8 cellular contexts compared by ENCODE assay signal in genomic region chr2:64523667-64524603, GRCh38. TPM values are rescaled to one million over a fixed set of nuclear protein-coding genes. Genes with fewer than 3 reads are reported as not detected.
A peak's percentile ranks its signal among the peaks of the same experiment; 100 is the strongest.
DNase-seq lines count a peak whose midpoint lies in the region; TF ChIP-seq lines count a peak whose summit lies in the region.

Gene AFTPH (plus strand): TSS chr2:64524328. CDS start chr2:64551475, 27,147 bp downstream.

- peak within 1 kb of the TSS; percentile 100 for H3K4me3 Mint-ChIP-seq in HFFc6

- peaks cover 36% of the 10 kb centered on the region for H3K4me1 Mint-ChIP-seq in HFFc6 (ENCODE audit: low read depth)

- H3K4me3 ChIP-seq in SK-N-SH (ENCODE audit: low read depth in 2 of 2, low read length in 1 of 2), result peak within 1 kb of the TSS; percentile 88 to 94
- peak within 1 kb of the TSS; percentile 80 for H3K4me3 ChIP-seq in suprapubic skin

- H3K4me2 ChIP-seq in SK-N-SH, result peak within 1 kb of the TSS; percentile 99

- H3F3A ChIP-seq in SK-N-SH (replicated peaks; ENCODE audit: insufficient read depth), result peaks cover 3% of the 10 kb centered on the region

- H3K9ac ChIP-seq in SK-N-SH, result peak within 1 kb of the TSS; percentile 82

- peak within 1 kb of the TSS; percentile 96 for H3K27ac Mint-ChIP-seq in HFFc6

- DNase-seq in GM04503 (ENCODE audit: low read depth) (peak; percentile 90), HFFc6 (peak; percentile 99), NCI-H1048 (lab: John Stamatoyannopoulos, UW) (peak; percentile 95), SK-N-SH (peak; percentile 99), germinal center (ENCODE audit: low spot score) (peak; percentile 98), nucleus accumbens (lab: John Stamatoyannopoulos, UW) (peak; percentile 92 to 99 (median 98)), suprapubic skin (ENCODE audit: low spot score in 2 of 2) (peak; percentile 98 to 99)
- peak; percentile 100 for DNase-seq in activated naive CD4-positive, alpha-beta T cell treated with anti-CD3 and anti-CD28 coated beads, Interleukin-2, amount 50 U/mL, for 16 hours

- CTCF ChIA-PET in SK-N-SH (lab: Yijun Ruan, JAX), result interaction anchor here (0.6 to 3.7 kb wide), 37 partner anchors 9 to 474 kb away, joined by 3 to 33 read pairs (median 4); partner anchors contain the start of gene SERTAD2

- POLR2A ChIA-PET in SK-N-SH (lab: Yijun Ruan, JAX), result interaction anchor here (0.6 to 2.1 kb wide), 3 partner anchors 8 to 325 kb away, joined by 3 to 10 read pairs (median 3); partner anchors contain the start of gene SERTAD2

- H3K27me3 Mint-ChIP-seq in HFFc6 (ENCODE audit: insufficient read depth), result peaks cover 4% of the 10 kb centered on the region

- H3K9me3 ChIP-seq in SK-N-SH (no peaks in the 10 kb centered on the region), suprapubic skin (no peaks in the 10 kb centered on the region)

- H3K4me1 ChIP-seq in SK-N-SH (ENCODE audit: control insufficient read depth in 1 of 2, insufficient read depth in 2 of 2, low read depth in 1 of 2, low read length in 1 of 2), result peaks cover 0 to 6% of the 10 kb centered on the region in 2 experiments; a peak in 2 of 4 replicates
- peaks cover 35% of the 10 kb centered on the region for H3K4me1 ChIP-seq in suprapubic skin

- H3K36me3 Mint-ChIP-seq in HFFc6 (ENCODE audit: low read depth), result peaks cover 4% of the 10 kb centered on the region; the same call in 1 of the 2 replicates

- peaks cover 45% of the 10 kb centered on the region for H3K79me2 ChIP-seq in SK-N-SH (ENCODE audit: insufficient read depth)

- H3K9me2 ChIP-seq in SK-N-SH, result no peaks in the 10 kb centered on the region

- H3K27ac ChIP-seq in SK-N-SH (ENCODE audit: low read depth in 2 of 2, low read length in 1 of 2) (peak within 1 kb of the TSS; percentile 71 to 92), suprapubic skin (peak within 1 kb of the TSS; percentile 92)

- TF ChIP-seq EP300 in SK-N-SH (IDR thresholded peaks at IDR 0.05; ENCODE audit: borderline replicate concordance in 1 of 2, low read depth in 1 of 2, low read length in 1 of 2), result 0 out of 4 replicates have a peak, but pooled peaks of 1 of the 2 experiments have one; percentile 7
- TF ChIP-seq EP300 in suprapubic skin (IDR thresholded peaks at IDR 0.05), result no peak

- peak; percentile 56 to 88 for TF ChIP-seq POLR2A in suprapubic skin (IDR thresholded peaks at IDR 0.05)

- peaks cover 9% of the 10 kb centered on the region; the same call in 1 of the 2 replicates for H3K27me3 ChIP-seq in SK-N-SH (ENCODE audit: insufficient read depth)
- H3K27me3 ChIP-seq in suprapubic skin, result no peaks in the 10 kb centered on the region

- TF ChIP-seq CTCF in HFFc6 (IDR thresholded peaks at IDR 0.05) (no peak), SK-N-SH (IDR thresholded peaks at IDR 0.05) (no peak), suprapubic skin (IDR thresholded peaks at IDR 0.05) (no peak)

- TF ChIP-seq RAD21 in SK-N-SH (IDR thresholded peaks at IDR 0.05; ENCODE audit: low read length), result no peak

- H3K36me3 ChIP-seq in SK-N-SH (replicated peaks in 1 of 2; ENCODE audit: control insufficient read depth in 1 of 2, insufficient read depth in 2 of 2, low read length in 1 of 2) (peaks cover 0 to 3% of the 10 kb centered on the region in 2 experiments), suprapubic skin (no peaks in the 10 kb centered on the region)

- peak within 1 kb of the TSS; percentile 99 for H2AFZ ChIP-seq in SK-N-SH (ENCODE audit: low read depth)

- no peaks in the 10 kb centered on the region for H3K9me3 Mint-ChIP-seq in HFFc6

- peaks cover 11% of the 10 kb centered on the region; the same call in 1 of the 2 replicates for H4K20me1 ChIP-seq in SK-N-SH (ENCODE audit: insufficient read depth)

- 2% methylated on average over 51 of the region's 67 CpGs for WGBS in SK-N-SH (ENCODE audit: low lambda C conversion rate)
- WGBS in suprapubic skin, result under 1% methylated on average over 54 of the region's 67 CpGs

TF ChIP-seq in SK-N-SH, 30 proteins besides CTCF, POLR2A, EP300 and RAD21:
- TF ChIP-seq YY1 (IDR thresholded peaks at IDR 0.05; ENCODE audit: low read depth), result peak; percentile 97
- TF ChIP-seq, protein P1, sequence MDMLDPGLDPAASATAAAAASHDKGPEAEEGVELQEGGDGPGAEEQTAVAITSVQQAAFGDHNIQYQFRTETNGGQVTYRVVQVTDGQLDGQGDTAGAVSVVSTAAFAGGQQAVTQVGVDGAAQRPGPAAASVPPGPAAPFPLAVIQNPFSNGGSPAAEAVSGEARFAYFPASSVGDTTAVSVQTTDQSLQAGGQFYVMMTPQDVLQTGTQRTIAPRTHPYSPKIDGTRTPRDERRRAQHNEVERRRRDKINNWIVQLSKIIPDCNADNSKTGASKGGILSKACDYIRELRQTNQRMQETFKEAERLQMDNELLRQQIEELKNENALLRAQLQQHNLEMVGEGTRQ (IDR thresholded peaks at IDR 0.05; ENCODE audit: borderline replicate concordance, low read depth, low read length), result no peak
- no peak for TF ChIP-seq TEAD4 (IDR thresholded peaks at IDR 0.05; ENCODE audit: borderline replicate concordance, insufficient read depth)
- TF ChIP-seq CHD2 (IDR thresholded peaks at IDR 0.05; ENCODE audit: low read length, partially characterized antibody), result peak; percentile 84
- no peak for TF ChIP-seq RXRA (IDR thresholded peaks at IDR 0.05; ENCODE audit: borderline replicate concordance, low read depth)
- TF ChIP-seq ELF1 (IDR thresholded peaks at IDR 0.05), result peak; percentile 72
- peak; percentile 2; the same call in 1 of the 2 replicates for TF ChIP-seq SIN3A (IDR thresholded peaks at IDR 0.05; ENCODE audit: borderline replicate concordance, low read depth, low read length)
- TF ChIP-seq, protein P2, sequence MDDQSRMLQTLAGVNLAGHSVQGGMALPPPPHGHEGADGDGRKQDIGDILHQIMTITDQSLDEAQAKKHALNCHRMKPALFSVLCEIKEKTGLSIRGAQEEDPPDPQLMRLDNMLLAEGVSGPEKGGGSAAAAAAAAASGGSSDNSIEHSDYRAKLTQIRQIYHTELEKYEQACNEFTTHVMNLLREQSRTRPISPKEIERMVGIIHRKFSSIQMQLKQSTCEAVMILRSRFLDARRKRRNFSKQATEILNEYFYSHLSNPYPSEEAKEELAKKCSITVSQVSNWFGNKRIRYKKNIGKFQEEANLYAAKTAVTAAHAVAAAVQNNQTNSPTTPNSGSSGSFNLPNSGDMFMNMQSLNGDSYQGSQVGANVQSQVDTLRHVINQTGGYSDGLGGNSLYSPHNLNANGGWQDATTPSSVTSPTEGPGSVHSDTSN (IDR thresholded peaks at IDR 0.05), result peak; percentile 31; the same call in 1 of the 2 replicates
- peak; percentile 57; the same call in 1 of the 2 replicates for TF ChIP-seq MXI1 (IDR thresholded peaks at IDR 0.05; ENCODE audit: low read depth, low read length)
- peak; percentile 64; the same call in 1 of the 2 replicates for TF ChIP-seq TAF1 (IDR thresholded peaks at IDR 0.05; ENCODE audit: borderline replicate concordance, low read depth, low read length)
- peak; percentile 84 for TF ChIP-seq GABPA (IDR thresholded peaks at IDR 0.05; ENCODE audit: low read depth)
- peak; percentile 46; the same call in 1 of the 2 replicates for TF ChIP-seq MAX (IDR thresholded peaks at IDR 0.05; ENCODE audit: low read depth)
- no peak for TF ChIP-seq SMC3 (IDR thresholded peaks at IDR 0.05; ENCODE audit: low read depth, low read length)
- TF ChIP-seq POLR2AphosphoS5 (IDR thresholded peaks at IDR 0.05; ENCODE audit: low read depth, low read length), result peak; percentile 88
- peak; percentile 87 for TF ChIP-seq NRF1 (IDR thresholded peaks at IDR 0.05; ENCODE audit: low read depth, low read length)

RNA-seq across cellular contexts. Expression of gene AFTPH, which starts in this region (rescaled TPM):
- 10 to 100 TPM; 17.2 to 25.3 (median 19.3) TPM for total RNA-seq in HFFc6 (2021; fragmentation: NEBNext Ultra II Directional; extraction: Animal tissue kit (Norgen Biotek cat#: 25700))
- polyA plus RNA-seq in SK-N-SH (2012; rRNA removed), result 7.4 and 9.8 TPM in 2 replicates
- 10.4 and 11.0 TPM in 2 replicates for polyA plus RNA-seq in SK-N-SH (2012; cell fraction: cytosol; rRNA removed)
- 3.9 and 8.2 TPM in 2 replicates for polyA plus RNA-seq in SK-N-SH (2012; cell fraction: nucleus; rRNA removed)
- total RNA-seq in suprapubic skin, result 10 to 100 TPM; 49.1 to 64.3 (median 57.1) TPM

Comparison
In these comparisons a context has a peak if more than half of its experiments do, and no peak if none do; other contexts are left out.
1. Peak in every context shown above with its lines: DNase-seq, H3K4me3 ChIP-seq and H3K27ac ChIP-seq.